ENCODE assay signal across 1 cellular context in the genomic region with DNA sequence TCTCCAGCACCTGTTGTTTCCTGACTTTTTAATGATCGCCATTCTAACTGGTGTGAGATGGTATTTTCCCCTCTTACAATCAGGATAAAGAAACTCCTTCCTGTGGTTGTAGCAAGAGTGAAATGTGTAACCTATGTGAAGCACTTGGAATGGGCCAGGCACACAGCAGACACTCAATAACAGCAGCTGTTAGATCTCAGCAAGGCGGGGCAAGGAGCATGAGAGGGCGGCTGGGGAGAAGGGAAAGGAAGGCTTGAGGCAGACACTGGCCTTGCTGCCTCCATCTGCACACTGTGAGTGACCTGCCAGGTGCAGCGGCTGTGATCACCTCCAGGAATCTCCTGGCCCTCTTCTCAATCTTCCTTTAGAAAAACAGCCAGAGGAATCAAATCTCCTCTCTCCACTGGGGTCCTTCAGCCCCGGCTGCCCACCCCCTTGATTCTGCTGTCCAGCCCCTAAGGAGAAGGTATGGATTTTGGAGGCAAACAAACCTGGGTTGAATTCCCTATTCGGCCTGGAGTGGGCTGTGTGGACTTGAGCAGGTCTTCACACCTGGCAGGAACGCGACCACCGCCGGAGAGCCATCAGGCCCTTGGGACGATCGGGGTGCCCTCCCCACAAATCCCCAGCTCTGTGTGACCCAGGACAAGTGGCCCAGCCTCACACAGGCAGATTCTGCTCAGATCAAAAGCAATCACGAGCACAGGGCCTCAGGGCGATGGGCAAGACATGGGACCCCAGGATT.
TF ChIP-seq lines count a peak whose summit lies in the region.

No MANE protein-coding gene starts in this region.

TF ChIP-seq in H1, 55 proteins besides CTCF, POLR2A, EP300 and RAD21:
- no peak for TF ChIP-seq KDM4A (IDR thresholded peaks at IDR 0.05; ENCODE audit: low read depth, low read length, severe bottlenecking)
- no peak for TF ChIP-seq YY1 (IDR thresholded peaks at IDR 0.05; ENCODE audit: low read depth, low read length)
- TF ChIP-seq FOSL1 (IDR thresholded peaks at IDR 0.05; ENCODE audit: insufficient read depth, low read depth, low read length) = no peak
- no peak for TF ChIP-seq TAF1 (IDR thresholded peaks at IDR 0.05; ENCODE audit: low read depth, low read length)
- no peak for TF ChIP-seq HDAC2 (IDR thresholded peaks at IDR 0.05; ENCODE audit: borderline replicate concordance in 1 of 2, low read depth in 2 of 2, low read length in 2 of 2)
- TF ChIP-seq, protein P1, sequence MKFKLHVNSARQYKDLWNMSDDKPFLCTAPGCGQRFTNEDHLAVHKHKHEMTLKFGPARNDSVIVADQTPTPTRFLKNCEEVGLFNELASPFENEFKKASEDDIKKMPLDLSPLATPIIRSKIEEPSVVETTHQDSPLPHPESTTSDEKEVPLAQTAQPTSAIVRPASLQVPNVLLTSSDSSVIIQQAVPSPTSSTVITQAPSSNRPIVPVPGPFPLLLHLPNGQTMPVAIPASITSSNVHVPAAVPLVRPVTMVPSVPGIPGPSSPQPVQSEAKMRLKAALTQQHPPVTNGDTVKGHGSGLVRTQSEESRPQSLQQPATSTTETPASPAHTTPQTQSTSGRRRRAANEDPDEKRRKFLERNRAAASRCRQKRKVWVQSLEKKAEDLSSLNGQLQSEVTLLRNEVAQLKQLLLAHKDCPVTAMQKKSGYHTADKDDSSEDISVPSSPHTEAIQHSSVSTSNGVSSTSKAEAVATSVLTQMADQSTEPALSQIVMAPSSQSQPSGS (IDR thresholded peaks at IDR 0.05; ENCODE audit: low read length) = no peak
